In genomic region chr16:27920391-27920891, GRCh38 we compare ENCODE assay signal across 10 cellular contexts.
DNase-seq lines count a peak whose midpoint lies in the region; ATAC-seq and TF ChIP-seq lines count a peak whose summit lies in the region.
"Had no signal": no experiment of that assay in that cellular context is flagged by ENCODE, and none has a peak within 500 bp of the region (broad histone marks: within the 10 kb centered on the region; RNA-seq: fewer than 3 reads in every experiment).

No MANE protein-coding gene starts in this region.

- peaks cover 52 to 55% of the 10 kb centered on the region in 2 donors for H3K27me3 Mint-ChIP-seq in T-cell

- POLR2A ChIA-PET in T-cell (lab: Charles Lee), result no interaction called here

- H3K9me3 Mint-ChIP-seq in T-cell, result no peaks in the 10 kb centered on the region
- H3K9me3 Mint-ChIP-seq: activated naive CD8-positive, alpha-beta T cell treated with anti-CD3 and anti-CD28 coated beads for 36 hours had no signal

- no peaks in the 10 kb centered on the region for H3K4me1 Mint-ChIP-seq in T-cell
- H3K4me1 Mint-ChIP-seq: activated naive CD8-positive, alpha-beta T cell treated with anti-CD3 and anti-CD28 coated beads for 36 hours had no signal

- no peaks in the 10 kb centered on the region for H3K36me3 Mint-ChIP-seq in T-cell
- H3K36me3 Mint-ChIP-seq: activated naive CD8-positive, alpha-beta T cell treated with anti-CD3 and anti-CD28 coated beads for 36 hours had no signal

- DNase-seq in DMS 273 treated with DMSO at 0.1 percent for 48 hours (lab: John Stamatoyannopoulos, UW) (peak; percentile 72), NCI-H1694 treated with DMSO at 0.1 percent for 48 hours (lab: John Stamatoyannopoulos, UW) (peak; percentile 87), kidney tubule cell (ENCODE audit: low spot score) (peak; percentile 8), T-cell (no peak), erythroblast (lab: John Stamatoyannopoulos, UW) (no peak)
- DNase-seq in activated CD8-positive, alpha-beta memory T cell treated with anti-CD3 and anti-CD28 coated beads for 24 hours, result no peak
- DNase-seq: activated naive CD8-positive, alpha-beta T cell treated with anti-CD3 and anti-CD28 coated beads for 36 hours had no signal

- H3K27ac ChIP-seq in angular gyrus (ENCODE audit: low read depth, low read length), result peak overlapping the region; percentile 50
- H3K27ac ChIP-seq: SJCRH30 had no signal

- H3K27ac Mint-ChIP-seq in T-cell, result no peak overlapping the region
- H3K27ac Mint-ChIP-seq: activated naive CD8-positive, alpha-beta T cell treated with anti-CD3 and anti-CD28 coated beads for 36 hours had no signal

- CTCF ChIA-PET in T-cell (lab: Charles Lee), result no interaction called here

- no peak for TF ChIP-seq POLR2A in erythroblast (IDR thresholded peaks at IDR 0.05; ENCODE audit: low read length)

- no peak overlapping the region for H3K4me3 Mint-ChIP-seq in T-cell
- H3K4me3 Mint-ChIP-seq: activated naive CD8-positive, alpha-beta T cell treated with anti-CD3 and anti-CD28 coated beads for 36 hours had no signal

- ATAC-seq in T-cell (replicated peaks in 1 of 4) (no peak), GM21619 (IDR thresholded peaks at IDR 0.05; ENCODE audit: unreplicated experiment) (no peak)

Comparison
In these comparisons a context has a peak if more than half of its experiments do, and no peak if none do; other contexts are left out.
1. DNase-seq: peak in DMS 273 treated with DMSO at 0.1 percent for 48 hours (single experiment), NCI-H1694 treated with DMSO at 0.1 percent for 48 hours (single experiment) and kidney tubule cell (single experiment); none in T-cell (0 of 34), activated CD8-positive, alpha-beta memory T cell treated with anti-CD3 and anti-CD28 coated beads for 24 hours (single experiment) and erythroblast (0 of 2).